In genomic region chr20:40232288-40232687, GRCh38 we compare ENCODE assay signal across 19 cellular contexts.
"Had no signal": no experiment of that assay in that cellular context is flagged by ENCODE, and none has a peak within 500 bp of the region (broad histone marks: within the 10 kb centered on the region; RNA-seq: fewer than 3 reads in every experiment).

No MANE protein-coding gene starts in this region.

- H3K4me1 Mint-ChIP-seq: naive B cell had no signal

- H3K9me3 ChIP-seq: heart left ventricle, tibial nerve, upper lobe of right lung, vagina had no signal

- H3K4me1 ChIP-seq: upper lobe of right lung, vagina had no signal

- H3K4me3 ChIP-seq: coronary artery, heart left ventricle, lung, tibial nerve, upper lobe of right lung, vagina had no signal

- ATAC-seq: esophagus mucosa; heart left ventricle; left colon; right cardiac atrium; stimulated activated naive CD8-positive, alpha-beta T cell treated with anti-CD3 and anti-CD28 coated beads, Interleukin-15, Interleukin-2, amounts not matched to agents 100 U/mL and 50 U/mL, for 24 hours; upper lobe of right lung had no signal

- H3K9me3 Mint-ChIP-seq: nephron progenitor cell had no signal

- H3K4me3 Mint-ChIP-seq: naive B cell, nephron progenitor cell had no signal

- DNase-seq: effector CD8-positive, alpha-beta T cell; heart left ventricle; hippocampal formation; left colon; left ventricle myocardium superior; mesendoderm; naive B cell; nephron progenitor cell; right cardiac atrium; small intestine; stimulated activated CD4-positive, alpha-beta T cell treated with anti-CD3 and anti-CD28 coated beads, Interleukin-12 subunit alpha, Interleukin-12 subunit beta, amount 100 ng/mL, for 4 hours; stimulated activated CD4-positive, alpha-beta T cell treated with anti-CD3 and anti-CD28 coated beads, Interleukin-2, amount 100 ng/mL, for 48 hours; stimulated activated naive CD8-positive, alpha-beta T cell treated with anti-CD3 and anti-CD28 coated beads, Interleukin-15, Interleukin-2, amounts not matched to agents 100 U/mL and 50 U/mL, for 24 hours; upper lobe of right lung had no signal

- H3K27ac ChIP-seq: coronary artery, heart left ventricle, tibial nerve, upper lobe of right lung, vagina had no signal

- H3K36me3 Mint-ChIP-seq: naive B cell had no signal

- H3K27me3 ChIP-seq: tibial nerve, upper lobe of right lung, vagina had no signal

- H3K36me3 ChIP-seq: heart left ventricle, tibial nerve, upper lobe of right lung, vagina had no signal

- H3K27ac Mint-ChIP-seq: naive B cell, nephron progenitor cell had no signal
